Comparison of ENCODE assay signal across 8 cellular contexts in genomic region chr1:154182342-154183044, GRCh38. TPM values are rescaled to one million over a fixed set of nuclear protein-coding genes. Genes with fewer than 3 reads are reported as not detected.
DNase-seq lines count a peak whose midpoint lies in the region; ATAC-seq and TF ChIP-seq lines count a peak whose summit lies in the region.

No MANE protein-coding gene starts in this region.

- peak; percentile 88 for DNase-seq in CD14-positive monocyte (ENCODE audit: low spot score)
- peak; percentile 86 for DNase-seq in RPMI8226
- peak; percentile 51 for DNase-seq in activated effector memory CD4-positive, alpha-beta T cell treated with Interleukin-2 at 50 U/mL for 16 hours
- DNase-seq in fibroblast of villous mesenchyme (ENCODE audit: low read depth): peak; percentile 85
- DNase-seq in substantia nigra (lab: John Stamatoyannopoulos, UW): peak in 45 of 49 donors; percentile 5 to 74 (median 43)

- H3K36me3 ChIP-seq in neuron (ENCODE audit: insufficient read depth, low read length): peaks cover 7% of the 10 kb centered on the region

- H3K9me3 Mint-ChIP-seq in CD14-positive monocyte: peaks cover 0 to 4% (median 0%) of the 10 kb centered on the region in 7 donors

- H3K27ac ChIP-seq in substantia nigra (ENCODE audit: low read depth, low read length, poor library complexity, severe bottlenecking): peak overlapping the region; percentile 86

- peak overlapping the region; percentile 100 for H3K4me3 Mint-ChIP-seq in CD14-positive monocyte

- peak overlapping the region; percentile 99 to 100 (median 100) for H3K27ac Mint-ChIP-seq in CD14-positive monocyte

- peaks cover 0 to 4% (median 0%) of the 10 kb centered on the region in 3 donors for H3K27me3 Mint-ChIP-seq in CD14-positive monocyte (ENCODE audit: low read depth in 3 of 3)

- H3K27me3 ChIP-seq in neuron (ENCODE audit: insufficient read depth, low read length): no peaks in the 10 kb centered on the region

- H3K36me3 Mint-ChIP-seq in CD14-positive monocyte: peaks cover 7 to 32% of the 10 kb centered on the region in 2 donors

- peaks cover 47% of the 10 kb centered on the region for H3K4me1 ChIP-seq in neuron (ENCODE audit: insufficient read depth, low read length)

- peaks cover 49% of the 10 kb centered on the region for H3K4me1 Mint-ChIP-seq in CD14-positive monocyte

- no peak for TF ChIP-seq CTCF in CD14-positive monocyte (IDR thresholded peaks at IDR 0.05)
- no peak for TF ChIP-seq CTCF in fibroblast of villous mesenchyme (IDR thresholded peaks at IDR 0.05; ENCODE audit: insufficient read depth, low read depth, low read length)

- peak; percentile 62 for ATAC-seq in GM19328 (IDR thresholded peaks at IDR 0.05; ENCODE audit: unreplicated experiment)
- peak; percentile 37 for ATAC-seq in HG03565 (IDR thresholded peaks at IDR 0.05; ENCODE audit: unreplicated experiment)

- peak overlapping the region; percentile 67 for H2AFZ ChIP-seq in neuron (ENCODE audit: low read depth, low read length)

- H3K9me3 ChIP-seq in neuron (ENCODE audit: low read length): no peaks in the 10 kb centered on the region

- intact Hi-C loops in CD14-positive monocyte (cut with micrococcal nuclease): loop anchor here (5.0 to 10.0 kb wide), 4 partner anchors 35 to 90 kb away; partner anchors contain the start of genes HAX1 (in 1 of the 2) and UBAP2L (in 1 of the 2)

- H3K4me3 ChIP-seq in fibroblast of villous mesenchyme (ENCODE audit: low read depth, low read length) (peak overlapping the region; percentile 96), neuron (ENCODE audit: low read length) (peak overlapping the region; percentile 96)

RNA-seq across cellular contexts. Expression of gene TPM3, which starts 9.4 kb away (rescaled TPM):
- 1,000 to 10,000 TPM; 1,153 to 1,159 TPM for polyA plus RNA-seq in CD14-positive monocyte
- 333 and 503 TPM in 2 replicates for total RNA-seq in fibroblast of villous mesenchyme

RNA-seq across cellular contexts. Expression of gene CFAP141, which starts 23.6 kb away (rescaled TPM):
- polyA plus RNA-seq in CD14-positive monocyte: not detected
- total RNA-seq in fibroblast of villous mesenchyme: not detected in 2 replicates

RNA-seq across cellular contexts. Expression of gene NUP210L, which starts 27.6 kb away (rescaled TPM):
- not detected for polyA plus RNA-seq in CD14-positive monocyte
- total RNA-seq in fibroblast of villous mesenchyme: under 0.01 TPM in 1 of 2 replicates, not detected in the other

RNA-seq across cellular contexts. Expression of gene UBAP2L, which starts 38.3 kb away (rescaled TPM):
- polyA plus RNA-seq in CD14-positive monocyte: 10 to 100 TPM; 40.1 to 46.8 TPM
- total RNA-seq in fibroblast of villous mesenchyme: 79.6 and 126 TPM in 2 replicates

Comparison
In these comparisons a context has a peak if more than half of its experiments do, and no peak if none do; other contexts are left out.
1. Peak in every context shown above with its lines: DNase-seq, ATAC-seq, H3K4me3 ChIP-seq and H3K27ac ChIP-seq.